In the genomic region with DNA sequence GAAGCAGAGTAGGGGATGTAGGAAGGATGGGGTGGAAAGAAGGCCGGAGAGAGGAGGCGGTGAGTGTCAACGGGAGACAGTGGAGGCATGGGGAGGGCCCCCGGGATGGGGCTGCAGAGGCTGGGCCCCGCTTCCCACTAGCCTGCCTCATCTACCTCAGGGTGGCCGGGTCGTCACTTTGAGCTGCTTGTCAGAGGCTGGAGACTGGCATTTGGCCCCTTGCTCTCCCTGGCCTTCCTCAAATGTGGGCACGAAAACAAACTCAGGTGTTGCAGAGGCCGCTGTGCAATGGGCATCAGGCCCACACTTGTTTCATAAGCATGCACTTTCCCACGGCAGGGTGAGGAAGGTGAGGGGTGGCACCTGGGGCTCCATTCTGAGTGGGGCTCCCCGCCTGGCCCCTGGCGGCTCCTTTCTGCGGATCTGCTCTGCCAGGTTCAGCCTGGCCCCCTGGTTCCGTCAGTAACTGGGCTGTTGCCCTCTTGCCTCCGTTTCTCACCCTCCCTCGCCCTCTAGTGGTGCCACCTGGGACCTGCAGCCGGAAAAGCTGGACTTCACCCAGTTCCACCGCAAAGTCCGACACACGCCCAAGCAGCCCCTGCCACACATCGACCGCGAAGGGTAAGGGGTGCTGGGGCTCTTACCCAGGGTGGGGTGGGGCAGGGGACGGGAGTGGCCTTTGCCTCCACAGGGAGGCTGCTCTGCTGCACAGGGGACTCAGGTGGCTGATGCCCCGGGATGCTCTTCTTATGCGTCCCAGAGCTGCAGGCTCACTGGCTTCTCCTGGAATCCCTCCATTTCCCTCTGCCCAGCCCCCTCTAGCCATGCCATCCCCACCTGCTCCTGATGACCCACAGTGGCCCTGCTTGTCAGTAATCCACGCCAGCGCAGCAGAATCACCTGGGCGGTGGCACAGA, we compare ENCODE assay signal across 8 cellular contexts.
DNase-seq lines count a peak whose midpoint lies in the region; ATAC-seq and TF ChIP-seq lines count a peak whose summit lies in the region.

No MANE protein-coding gene starts in this region.

- no peak for TF ChIP-seq POLR2A in adrenal gland (IDR thresholded peaks at IDR 0.05)

- ATAC-seq in GM21825 (IDR thresholded peaks at IDR 0.05; ENCODE audit: unreplicated experiment): no peak
- no peak for ATAC-seq in GM18870 (IDR thresholded peaks at IDR 0.05; ENCODE audit: unreplicated experiment)

- no peaks in the 10 kb centered on the region for H3K9me3 ChIP-seq in HEK293 (ENCODE audit: control insufficient read depth, insufficient read depth, low read depth, low read length)
- no peaks in the 10 kb centered on the region for H3K9me3 ChIP-seq in adrenal gland (replicated peaks in 1 of 3)
- peaks cover 0 to 5% of the 10 kb centered on the region in 2 donors for H3K9me3 ChIP-seq in right atrium auricular region

- intact Hi-C loops in adrenal gland (cut with DNase I): loop anchor here (2.0 to 10.0 kb wide), 3 partner anchors 119 to 187 kb away; no protein-coding TSS in a partner anchor

- H3K4me1 ChIP-seq in HEK293 (ENCODE audit: control insufficient read depth, insufficient read depth, low read length): peaks cover 14% of the 10 kb centered on the region
- peaks cover 6 to 27% of the 10 kb centered on the region in 2 donors for H3K4me1 ChIP-seq in adrenal gland (replicated peaks in 1 of 2)
- peaks cover 0 to 30% of the 10 kb centered on the region in 2 donors for H3K4me1 ChIP-seq in right atrium auricular region

- peak; percentile 89 for TF ChIP-seq CTCF in C4-2B (conservative IDR thresholded peaks at IDR 0.05)
- TF ChIP-seq CTCF in HEK293 (tag by site-specific recombination; IDR thresholded peaks at IDR 0.05): peak; percentile 95
- TF ChIP-seq CTCF in adrenal gland (IDR thresholded peaks at IDR 0.05): peak; percentile 84 to 92 (median 87)
- peak; percentile 94 to 96 for TF ChIP-seq CTCF in right atrium auricular region (IDR thresholded peaks at IDR 0.05)
- TF ChIP-seq CTCF in retinal pigment epithelial cell (conservative IDR thresholded peaks at IDR 0.05; ENCODE audit: low read depth, low read length): peak; percentile 95

- no peak overlapping the region for H3K4me3 ChIP-seq in HEK293 (ENCODE audit: low read depth, low read length)
- H3K4me3 ChIP-seq in adrenal gland: no peak overlapping the region
- H3K4me3 ChIP-seq in right atrium auricular region: no peak overlapping the region
- H3K4me3 ChIP-seq in retinal pigment epithelial cell (ENCODE audit: low read length): no peak overlapping the region

- H3K36me3 ChIP-seq in HEK293 (ENCODE audit: control insufficient read depth in 2 of 2, insufficient read depth in 1 of 2, low read length in 2 of 2): no peaks in the 10 kb centered on the region; a peak in 1 of 3 replicates
- no peaks in the 10 kb centered on the region for H3K36me3 ChIP-seq in adrenal gland (replicated peaks in 1 of 2)
- H3K36me3 ChIP-seq in right atrium auricular region: peaks cover 38% of the 10 kb centered on the region

- DNase-seq in SKM-1 (lab: John Stamatoyannopoulos, UW; ENCODE audit: unreplicated experiment) (peak; percentile 28), adrenal gland (peak; percentile 65 to 87 (median 75)), right atrium auricular region (ENCODE audit: low spot score) (peak; percentile 75), retinal pigment epithelial cell (ENCODE audit: low read depth) (no peak)

- WGBS in adrenal gland, 4 donors: 53 to 77% (median 63%) methylated on average over 14 to 29 of the region's 29 CpGs

- POLR2A ChIA-PET in HEK293 (lab: Yijun Ruan, JAX): no interaction called here

- CTCF ChIA-PET in HEK293 (lab: Yijun Ruan, JAX): interaction anchor here (0.5 to 6.1 kb wide), 18 partner anchors 9 to 601 kb away, joined by 3 to 71 read pairs (median 3); no protein-coding TSS in a partner anchor

- no peak overlapping the region for H3K27ac ChIP-seq in C4-2B
- no peak overlapping the region for H3K27ac ChIP-seq in HEK293 (ENCODE audit: extremely low read depth, low read depth, low read length)
- H3K27ac ChIP-seq in adrenal gland: peak overlapping the region in 1 of 5 donors; percentile 22
- no peak overlapping the region for H3K27ac ChIP-seq in right atrium auricular region

- no peaks in the 10 kb centered on the region for H3K27me3 ChIP-seq in adrenal gland
- H3K27me3 ChIP-seq in right atrium auricular region: no peaks in the 10 kb centered on the region

TF ChIP-seq in HEK293, 187 proteins besides CTCF, POLR2A, EP300 and RAD21 (continues in another document):
- TF ChIP-seq ZNF837 (tag by site-specific recombination; IDR thresholded peaks at IDR 0.05) (no peak), KLF1 (tag by site-specific recombination; IDR thresholded peaks at IDR 0.05) (peak; percentile 8; the same call in 1 of the 2 replicates), ZNF791 (tag by site-specific recombination; IDR thresholded peaks at IDR 0.05) (no peak), ZNF785 (tag by site-specific recombination; IDR thresholded peaks at IDR 0.05) (no peak), ZBTB8A (tag by site-specific recombination; IDR thresholded peaks at IDR 0.05) (0 out of 2 replicates have a peak, but pooled peaks have one; percentile 14), ZNF433 (tag by site-specific recombination; IDR thresholded peaks at IDR 0.05; ENCODE audit: low read depth) (no peak), GLIS2 (tag by site-specific recombination; IDR thresholded peaks at IDR 0.05) (peak; percentile 57), ZNF610 (tag by site-specific recombination; IDR thresholded peaks at IDR 0.05; ENCODE audit: borderline replicate concordance) (no peak), SALL2 (tag by site-specific recombination; IDR thresholded peaks at IDR 0.05; ENCODE audit: borderline replicate concordance) (no peak), ZNF654 (tag by site-specific recombination; IDR thresholded peaks at IDR 0.05; ENCODE audit: low read depth) (peak; percentile 77), SCRT2 (tag by site-specific recombination; IDR thresholded peaks at IDR 0.05) (0 out of 2 replicates have a peak, but pooled peaks have one; percentile 13), ZNF341 (tag by site-specific recombination; IDR thresholded peaks at IDR 0.05; ENCODE audit: low read depth) (0 out of 2 replicates have a peak, but pooled peaks have one; percentile 11), ZFP37 (tag by site-specific recombination; IDR thresholded peaks at IDR 0.05) (0 out of 2 replicates have a peak, but pooled peaks have one; percentile 28), ZNF19 (tag by site-specific recombination; IDR thresholded peaks at IDR 0.05; ENCODE audit: low read depth) (no peak), ZNF529 (tag by site-specific recombination; IDR thresholded peaks at IDR 0.05; ENCODE audit: insufficient replicate concordance) (no peak), ZNF48 (tag by site-specific recombination; IDR thresholded peaks at IDR 0.05) (no peak), ZSCAN30 (tag by site-specific recombination; IDR thresholded peaks at IDR 0.05) (peak; percentile 49; the same call in 1 of the 2 replicates), ZNF600 (tag by site-specific recombination; IDR thresholded peaks at IDR 0.05) (peak; percentile 100)
- TF ChIP-seq, protein P1, sequence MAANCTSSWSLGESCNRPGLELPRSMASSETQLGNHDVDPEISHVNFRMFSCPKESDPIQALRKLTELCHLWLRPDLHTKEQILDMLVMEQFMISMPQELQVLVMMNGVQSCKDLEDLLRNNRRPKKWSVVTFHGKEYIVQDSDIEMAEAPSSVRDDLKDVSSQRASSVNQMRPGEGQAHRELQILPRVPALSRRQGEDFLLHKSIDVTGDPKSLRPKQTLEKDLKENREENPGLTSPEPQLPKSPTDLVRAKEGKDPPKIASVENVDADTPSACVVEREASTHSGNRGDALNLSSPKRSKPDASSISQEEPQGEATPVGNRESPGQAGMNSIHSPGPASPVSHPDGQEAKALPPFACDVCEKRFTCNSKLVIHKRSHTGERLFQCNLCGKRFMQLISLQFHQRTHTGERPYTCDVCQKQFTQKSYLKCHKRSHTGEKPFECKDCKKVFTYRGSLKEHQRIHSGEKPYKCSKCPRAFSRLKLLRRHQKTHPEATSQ (tag by site-specific recombination; IDR thresholded peaks at IDR 0.05): no peak
- TF ChIP-seq, protein P2, sequence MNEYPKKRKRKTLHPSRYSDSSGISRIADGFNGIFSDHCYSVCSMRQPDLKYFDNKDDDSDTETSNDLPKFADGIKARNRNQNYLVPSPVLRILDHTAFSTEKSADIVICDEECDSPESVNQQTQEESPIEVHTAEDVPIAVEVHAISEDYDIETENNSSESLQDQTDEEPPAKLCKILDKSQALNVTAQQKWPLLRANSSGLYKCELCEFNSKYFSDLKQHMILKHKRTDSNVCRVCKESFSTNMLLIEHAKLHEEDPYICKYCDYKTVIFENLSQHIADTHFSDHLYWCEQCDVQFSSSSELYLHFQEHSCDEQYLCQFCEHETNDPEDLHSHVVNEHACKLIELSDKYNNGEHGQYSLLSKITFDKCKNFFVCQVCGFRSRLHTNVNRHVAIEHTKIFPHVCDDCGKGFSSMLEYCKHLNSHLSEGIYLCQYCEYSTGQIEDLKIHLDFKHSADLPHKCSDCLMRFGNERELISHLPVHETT (tag by site-specific recombination; IDR thresholded peaks at IDR 0.05): no peak
- TF ChIP-seq, protein P3, sequence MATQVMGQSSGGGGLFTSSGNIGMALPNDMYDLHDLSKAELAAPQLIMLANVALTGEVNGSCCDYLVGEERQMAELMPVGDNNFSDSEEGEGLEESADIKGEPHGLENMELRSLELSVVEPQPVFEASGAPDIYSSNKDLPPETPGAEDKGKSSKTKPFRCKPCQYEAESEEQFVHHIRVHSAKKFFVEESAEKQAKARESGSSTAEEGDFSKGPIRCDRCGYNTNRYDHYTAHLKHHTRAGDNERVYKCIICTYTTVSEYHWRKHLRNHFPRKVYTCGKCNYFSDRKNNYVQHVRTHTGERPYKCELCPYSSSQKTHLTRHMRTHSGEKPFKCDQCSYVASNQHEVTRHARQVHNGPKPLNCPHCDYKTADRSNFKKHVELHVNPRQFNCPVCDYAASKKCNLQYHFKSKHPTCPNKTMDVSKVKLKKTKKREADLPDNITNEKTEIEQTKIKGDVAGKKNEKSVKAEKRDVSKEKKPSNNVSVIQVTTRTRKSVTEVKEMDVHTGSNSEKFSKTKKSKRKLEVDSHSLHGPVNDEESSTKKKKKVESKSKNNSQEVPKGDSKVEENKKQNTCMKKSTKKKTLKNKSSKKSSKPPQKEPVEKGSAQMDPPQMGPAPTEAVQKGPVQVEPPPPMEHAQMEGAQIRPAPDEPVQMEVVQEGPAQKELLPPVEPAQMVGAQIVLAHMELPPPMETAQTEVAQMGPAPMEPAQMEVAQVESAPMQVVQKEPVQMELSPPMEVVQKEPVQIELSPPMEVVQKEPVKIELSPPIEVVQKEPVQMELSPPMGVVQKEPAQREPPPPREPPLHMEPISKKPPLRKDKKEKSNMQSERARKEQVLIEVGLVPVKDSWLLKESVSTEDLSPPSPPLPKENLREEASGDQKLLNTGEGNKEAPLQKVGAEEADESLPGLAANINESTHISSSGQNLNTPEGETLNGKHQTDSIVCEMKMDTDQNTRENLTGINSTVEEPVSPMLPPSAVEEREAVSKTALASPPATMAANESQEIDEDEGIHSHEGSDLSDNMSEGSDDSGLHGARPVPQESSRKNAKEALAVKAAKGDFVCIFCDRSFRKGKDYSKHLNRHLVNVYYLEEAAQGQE (tag by site-specific recombination; IDR thresholded peaks at IDR 0.05): no peak
